22 cellular contexts compared by ENCODE assay signal in genomic region chr20:44182863-44183262, GRCh38. TPM values are rescaled to one million over a fixed set of nuclear protein-coding genes. Genes with fewer than 3 reads are reported as not detected.
DNase-seq lines count a peak whose midpoint lies in the region; ATAC-seq and TF ChIP-seq lines count a peak whose summit lies in the region.
"Had no signal": no experiment of that assay in that cellular context is flagged by ENCODE, and none has a peak within 500 bp of the region (broad histone marks: within the 10 kb centered on the region; RNA-seq: fewer than 3 reads in every experiment).

No MANE protein-coding gene starts in this region.

- H3K4me1 ChIP-seq in ascending aorta (peaks cover under 1 to 24% of the 10 kb centered on the region in 2 donors), colonic mucosa (no peaks in the 10 kb centered on the region), ovary (ENCODE audit: insufficient read depth) (peaks cover 2% of the 10 kb centered on the region), transverse colon (peaks cover 0 to 22% (median 5%) of the 10 kb centered on the region in 4 donors)

- intact Hi-C loops in ascending aorta (cut with DNase I): loop anchor here (10.0 kb wide), 2 partner anchors 168 to 512 kb away; no protein-coding TSS in a partner anchor
- intact Hi-C loops in colonic mucosa (cut with DNase I): loop anchor here (10.0 kb wide), 1 partner anchor 428 kb away; no protein-coding TSS in a partner anchor
- intact Hi-C loops in ovary (cut with DNase I): loop anchor here in 1 of 4 donors (10.0 kb wide), 1 partner anchor 68 kb away; no protein-coding TSS in a partner anchor
- intact Hi-C loops in transverse colon (cut with DNase I; ENCODE audit: low total_unique reads): loop anchor here (5.0 kb wide), 1 partner anchor 36 kb away; no protein-coding TSS in a partner anchor

- DNase-seq in ascending aorta (ENCODE audit: low spot score in 2 of 2) (no peak), colonic mucosa (no peak), ovary (no peak), transverse colon (no peak), NCI-H2227 (lab: John Stamatoyannopoulos, UW; ENCODE audit: unreplicated experiment) (no peak), NCI-H146 treated with DMSO at 0.1 percent for 48 hours (lab: John Stamatoyannopoulos, UW; ENCODE audit: unreplicated experiment) (no peak)
- no peak for DNase-seq in central memory CD4-positive, alpha-beta T cell
- DNase-seq: activated CD4-positive, alpha-beta T cell treated with anti-CD3 and anti-CD28 coated beads, Interleukin-2, amount 50 U/mL, for 4 hours; activated CD4-positive, CD25-positive, alpha-beta regulatory T cell; CD4-positive, alpha-beta T cell; cerebellar nuclear complex; effector CD4-positive, alpha-beta T cell; KBM-7; NCI-H1417 treated with DMSO at 0.1 percent for 48 hours; NCI-H446 treated with DMSO at 0.1 percent for 48 hours; nucleus accumbens; OCI-M1; SHP77; stimulated activated CD4-positive, alpha-beta T cell treated with anti-CD3 and anti-CD28 coated beads, Interleukin-4, amount 100 ng/mL, for 4 hours; stimulated activated naive CD4-positive, alpha-beta T cell had no signal

- no peaks in the 10 kb centered on the region for H3K9me3 ChIP-seq in ascending aorta
- no peaks in the 10 kb centered on the region for H3K9me3 ChIP-seq in colonic mucosa
- H3K9me3 ChIP-seq in ovary: no peaks in the 10 kb centered on the region
- no peaks in the 10 kb centered on the region for H3K9me3 ChIP-seq in transverse colon

- H3K9ac ChIP-seq in colonic mucosa (ENCODE audit: low read depth in 2 of 2, low read length in 2 of 2): no peak overlapping the region

- H3K27me3 ChIP-seq in ascending aorta (no peaks in the 10 kb centered on the region), colonic mucosa (no peaks in the 10 kb centered on the region), ovary (no peaks in the 10 kb centered on the region), transverse colon (no peaks in the 10 kb centered on the region)

- TF ChIP-seq EP300 in ovary (IDR thresholded peaks at IDR 0.05) (no peak), transverse colon (IDR thresholded peaks at IDR 0.05; ENCODE audit: low read depth) (no peak)

- TF ChIP-seq POLR2A in ovary (IDR thresholded peaks at IDR 0.05) (no peak), transverse colon (IDR thresholded peaks at IDR 0.05) (no peak)

- in situ Hi-C loops in transverse colon (cut with MboI; ENCODE audit: low pct_ligation_motif_present in 1 of 4, low pct_unique_long_range_greater_than_20kb in 1 of 4, low sequenced_read_pairs in 3 of 4): no loop called here

- WGBS in ovary, 3 donors: 84 to 86% (median 85%) methylated on average over 3 of the region's 3 CpGs
- 70% methylated on average over 3 of the region's 3 CpGs; no CpG with 5 or more reads in 1 of the 2 donors for WGBS in transverse colon (ENCODE audit: low coverage in 1 of 2), 2 donors

- ATAC-seq in esophagus mucosa: no peak

- TF ChIP-seq CTCF in ascending aorta (IDR thresholded peaks at IDR 0.05) (no peak), colonic mucosa (IDR thresholded peaks at IDR 0.05) (no peak), ovary (IDR thresholded peaks at IDR 0.05) (no peak), transverse colon (IDR thresholded peaks at IDR 0.05) (no peak)

- H3K4me3 ChIP-seq in ascending aorta: peak overlapping the region; percentile 61 to 82
- peak overlapping the region; percentile 1 for H3K4me3 ChIP-seq in colonic mucosa
- peak overlapping the region; percentile 44 for H3K4me3 ChIP-seq in ovary
- peak overlapping the region in 2 of 4 donors; percentile 10 to 50 for H3K4me3 ChIP-seq in transverse colon

- H3K36me3 ChIP-seq in ascending aorta (no peaks in the 10 kb centered on the region), colonic mucosa (no peaks in the 10 kb centered on the region), ovary (no peaks in the 10 kb centered on the region), transverse colon (no peaks in the 10 kb centered on the region)

- peak overlapping the region; percentile 89 to 95 for H3K27ac ChIP-seq in ascending aorta
- no peak overlapping the region for H3K27ac ChIP-seq in colonic mucosa
- no peak overlapping the region for H3K27ac ChIP-seq in ovary
- peak overlapping the region; percentile 70 to 91 (median 86) for H3K27ac ChIP-seq in transverse colon

RNA-seq across cellular contexts. Expression of gene JPH2, which starts 4.1 kb away (rescaled TPM):
- total RNA-seq in ascending aorta (86.7 TPM), colonic mucosa (10 to 100 TPM in 1 of 2 donors, 1 to 10 TPM in 1; 1.3 to 13.8 TPM), ovary (10 to 100 TPM in 1 of 7 donors, 1 to 10 TPM in 5, under 1 TPM in 1; 0.48 to 27.4 (median 3.0) TPM), transverse colon (100 to 1,000 TPM in 1 of 4 donors, 10 to 100 TPM in 2, 1 to 10 TPM in 1; 9.8 to 216 (median 18.3) TPM), esophagus mucosa (1.0 TPM)
- 1 to 10 TPM; 2.9 to 7.5 TPM for polyA plus RNA-seq in ovary
- total RNA-seq: CD4-positive, alpha-beta T cell; lung microvascular endothelial cell had no signal

RNA-seq across cellular contexts. Expression of gene OSER1, which starts 27.7 kb away (rescaled TPM):
- total RNA-seq in ascending aorta (9.2 TPM), colonic mucosa (10 to 100 TPM; 23.3 to 31.9 TPM), ovary (10 to 100 TPM; 27.7 to 40.1 (median 37.2) TPM), transverse colon (10 to 100 TPM; 11.2 to 38.0 (median 26.2) TPM), esophagus mucosa (20.6 TPM)
- polyA plus RNA-seq in ovary: 10 to 100 TPM; 39.6 to 55.3 TPM

Comparison
In these comparisons a context has a peak if more than half of its experiments do, and no peak if none do; other contexts are left out.
1. H3K27ac ChIP-seq: peak in ascending aorta (2 of 2) and transverse colon (4 of 4); none in colonic mucosa (single experiment) and ovary (0 of 2).